8 cellular contexts compared by ENCODE assay signal in the genomic region with DNA sequence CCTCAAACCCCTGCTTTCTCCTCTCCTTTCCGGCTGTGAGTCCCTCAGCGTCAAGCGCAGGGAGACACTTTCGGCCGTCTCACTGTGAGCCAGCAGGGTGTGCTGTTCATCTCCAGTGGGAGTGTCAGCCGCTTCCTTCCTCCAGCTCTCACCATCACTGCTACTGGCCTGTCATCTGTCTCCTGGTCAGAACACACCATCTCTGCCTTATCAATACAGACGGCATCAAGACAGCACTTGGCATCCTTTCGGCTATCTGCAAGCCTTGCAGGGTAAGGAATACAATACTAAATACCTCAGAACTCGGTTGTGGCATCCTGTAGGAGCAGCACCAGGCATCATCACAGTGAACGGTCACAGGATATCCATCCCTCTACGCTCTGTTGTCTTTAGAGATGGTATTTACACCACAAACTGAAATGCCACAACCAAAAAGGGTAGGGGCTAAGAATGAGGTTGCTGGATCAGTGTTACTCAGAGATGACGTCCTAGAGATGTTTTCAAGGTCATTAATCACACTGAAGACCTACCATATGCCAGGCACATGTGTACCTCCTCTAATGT. TPM values are rescaled to one million over a fixed set of nuclear protein-coding genes. Genes with fewer than 3 reads are reported as not detected.
A peak's percentile ranks its signal among the peaks of the same experiment; 100 is the strongest.
DNase-seq lines count a peak whose midpoint lies in the region; ATAC-seq and TF ChIP-seq lines count a peak whose summit lies in the region.

No MANE protein-coding gene starts in this region.

- CTCF ChIA-PET in GM10248 (lab: Yijun Ruan, JAX), result no interaction called here

- H3K4me3 Mint-ChIP-seq in nephron progenitor cell, result no peak overlapping the region

- peaks cover 17% of the 10 kb centered on the region for H3K4me1 Mint-ChIP-seq in nephron progenitor cell

- ATAC-seq in GM21423 (IDR thresholded peaks at IDR 0.05; ENCODE audit: unreplicated experiment), result no peak

- TF ChIP-seq CTCF in GM10248 (IDR thresholded peaks at IDR 0.05; ENCODE audit: control extremely low read depth, extremely low read depth, low read depth, missing control alignments), result peak; percentile 26
- TF ChIP-seq CTCF in nephron progenitor cell (IDR thresholded peaks at IDR 0.05), result peak; percentile 42

- peaks cover 7% of the 10 kb centered on the region for H3K9me3 Mint-ChIP-seq in nephron progenitor cell

- no peak for TF ChIP-seq POLR2A in erythroblast (IDR thresholded peaks at IDR 0.05; ENCODE audit: low read length)

- peak overlapping the region; percentile 71 for H3K27ac Mint-ChIP-seq in nephron progenitor cell

- H3K27me3 Mint-ChIP-seq in nephron progenitor cell (ENCODE audit: low read depth, poor library complexity), result peaks cover 4% of the 10 kb centered on the region

- POLR2A ChIA-PET in GM10248 (lab: Yijun Ruan, JAX), result interaction anchor here (0.7 kb wide), 1 partner anchor 1232 kb away, joined by 6 read pairs; no protein-coding TSS in a partner anchor

- peaks cover 32% of the 10 kb centered on the region for H3K36me3 Mint-ChIP-seq in nephron progenitor cell (ENCODE audit: low read depth)

- peak; percentile 72 for DNase-seq in 8988T
- DNase-seq in GM10248 (ENCODE audit: extremely low spot score), result no peak
- peak; percentile 83 for DNase-seq in RPMI7951 (ENCODE audit: low read depth)
- DNase-seq in erythroblast (lab: John Stamatoyannopoulos, UW), result peak; percentile 51 to 57
- DNase-seq in nephron progenitor cell, result peak; percentile 42
- DNase-seq in GM19238 (ENCODE audit: insufficient read length, low spot score), result no peak
- no peak for DNase-seq in RKO (ENCODE audit: low spot score)

RNA-seq across cellular contexts. Expression of a gene that starts 20.7 kb away (rescaled TPM):
- 20.5 and 22.4 TPM in 2 replicates for total RNA-seq in RPMI7951 (2014; rRNA removed; shearing (Covaris generic))

RNA-seq across cellular contexts. Expression of a gene that starts 34.2 kb away (rescaled TPM):
- total RNA-seq in RPMI7951 (2014; rRNA removed; shearing (Covaris generic)), result 60.1 and 63.3 TPM in 2 replicates

Comparison
In these comparisons a context has a peak if more than half of its experiments do, and no peak if none do; other contexts are left out.
1. DNase-seq: peak in 8988T (single experiment), RPMI7951 (single experiment), erythroblast (2 of 2) and nephron progenitor cell (single experiment); none in GM10248 (single experiment), GM19238 (single experiment) and RKO (single experiment).